Comparison of ENCODE assay signal across 9 cellular contexts in genomic region chr5:34010146-34010545, GRCh38. TPM values are rescaled to one million over a fixed set of nuclear protein-coding genes. Genes with fewer than 3 reads are reported as not detected.
"Had no signal": no experiment of that assay in that cellular context is flagged by ENCODE, and none has a peak within 500 bp of the region (broad histone marks: within the 10 kb centered on the region; RNA-seq: fewer than 3 reads in every experiment).

No MANE protein-coding gene starts in this region.

RNA-seq across cellular contexts. Expression of gene SLC45A2, which starts 25.7 kb away (rescaled TPM):
- total RNA-seq: fibroblast of villous mesenchyme, gastrocnemius medialis, posterior vena cava, thyroid gland, upper lobe of right lung, vagina had no signal
- polyA plus RNA-seq: heart right ventricle; naive thymus-derived CD8-positive, alpha-beta T cell; ovary had no signal
